1 cellular context compared by ENCODE assay signal in genomic region chr2:48205137-48205798, GRCh38.
TF ChIP-seq lines count a peak whose summit lies in the region.

No MANE protein-coding gene starts in this region.

TF ChIP-seq in GM23338, 12 proteins besides CTCF, POLR2A, EP300 and RAD21 (continued from another document):
- TF ChIP-seq, protein P1, sequence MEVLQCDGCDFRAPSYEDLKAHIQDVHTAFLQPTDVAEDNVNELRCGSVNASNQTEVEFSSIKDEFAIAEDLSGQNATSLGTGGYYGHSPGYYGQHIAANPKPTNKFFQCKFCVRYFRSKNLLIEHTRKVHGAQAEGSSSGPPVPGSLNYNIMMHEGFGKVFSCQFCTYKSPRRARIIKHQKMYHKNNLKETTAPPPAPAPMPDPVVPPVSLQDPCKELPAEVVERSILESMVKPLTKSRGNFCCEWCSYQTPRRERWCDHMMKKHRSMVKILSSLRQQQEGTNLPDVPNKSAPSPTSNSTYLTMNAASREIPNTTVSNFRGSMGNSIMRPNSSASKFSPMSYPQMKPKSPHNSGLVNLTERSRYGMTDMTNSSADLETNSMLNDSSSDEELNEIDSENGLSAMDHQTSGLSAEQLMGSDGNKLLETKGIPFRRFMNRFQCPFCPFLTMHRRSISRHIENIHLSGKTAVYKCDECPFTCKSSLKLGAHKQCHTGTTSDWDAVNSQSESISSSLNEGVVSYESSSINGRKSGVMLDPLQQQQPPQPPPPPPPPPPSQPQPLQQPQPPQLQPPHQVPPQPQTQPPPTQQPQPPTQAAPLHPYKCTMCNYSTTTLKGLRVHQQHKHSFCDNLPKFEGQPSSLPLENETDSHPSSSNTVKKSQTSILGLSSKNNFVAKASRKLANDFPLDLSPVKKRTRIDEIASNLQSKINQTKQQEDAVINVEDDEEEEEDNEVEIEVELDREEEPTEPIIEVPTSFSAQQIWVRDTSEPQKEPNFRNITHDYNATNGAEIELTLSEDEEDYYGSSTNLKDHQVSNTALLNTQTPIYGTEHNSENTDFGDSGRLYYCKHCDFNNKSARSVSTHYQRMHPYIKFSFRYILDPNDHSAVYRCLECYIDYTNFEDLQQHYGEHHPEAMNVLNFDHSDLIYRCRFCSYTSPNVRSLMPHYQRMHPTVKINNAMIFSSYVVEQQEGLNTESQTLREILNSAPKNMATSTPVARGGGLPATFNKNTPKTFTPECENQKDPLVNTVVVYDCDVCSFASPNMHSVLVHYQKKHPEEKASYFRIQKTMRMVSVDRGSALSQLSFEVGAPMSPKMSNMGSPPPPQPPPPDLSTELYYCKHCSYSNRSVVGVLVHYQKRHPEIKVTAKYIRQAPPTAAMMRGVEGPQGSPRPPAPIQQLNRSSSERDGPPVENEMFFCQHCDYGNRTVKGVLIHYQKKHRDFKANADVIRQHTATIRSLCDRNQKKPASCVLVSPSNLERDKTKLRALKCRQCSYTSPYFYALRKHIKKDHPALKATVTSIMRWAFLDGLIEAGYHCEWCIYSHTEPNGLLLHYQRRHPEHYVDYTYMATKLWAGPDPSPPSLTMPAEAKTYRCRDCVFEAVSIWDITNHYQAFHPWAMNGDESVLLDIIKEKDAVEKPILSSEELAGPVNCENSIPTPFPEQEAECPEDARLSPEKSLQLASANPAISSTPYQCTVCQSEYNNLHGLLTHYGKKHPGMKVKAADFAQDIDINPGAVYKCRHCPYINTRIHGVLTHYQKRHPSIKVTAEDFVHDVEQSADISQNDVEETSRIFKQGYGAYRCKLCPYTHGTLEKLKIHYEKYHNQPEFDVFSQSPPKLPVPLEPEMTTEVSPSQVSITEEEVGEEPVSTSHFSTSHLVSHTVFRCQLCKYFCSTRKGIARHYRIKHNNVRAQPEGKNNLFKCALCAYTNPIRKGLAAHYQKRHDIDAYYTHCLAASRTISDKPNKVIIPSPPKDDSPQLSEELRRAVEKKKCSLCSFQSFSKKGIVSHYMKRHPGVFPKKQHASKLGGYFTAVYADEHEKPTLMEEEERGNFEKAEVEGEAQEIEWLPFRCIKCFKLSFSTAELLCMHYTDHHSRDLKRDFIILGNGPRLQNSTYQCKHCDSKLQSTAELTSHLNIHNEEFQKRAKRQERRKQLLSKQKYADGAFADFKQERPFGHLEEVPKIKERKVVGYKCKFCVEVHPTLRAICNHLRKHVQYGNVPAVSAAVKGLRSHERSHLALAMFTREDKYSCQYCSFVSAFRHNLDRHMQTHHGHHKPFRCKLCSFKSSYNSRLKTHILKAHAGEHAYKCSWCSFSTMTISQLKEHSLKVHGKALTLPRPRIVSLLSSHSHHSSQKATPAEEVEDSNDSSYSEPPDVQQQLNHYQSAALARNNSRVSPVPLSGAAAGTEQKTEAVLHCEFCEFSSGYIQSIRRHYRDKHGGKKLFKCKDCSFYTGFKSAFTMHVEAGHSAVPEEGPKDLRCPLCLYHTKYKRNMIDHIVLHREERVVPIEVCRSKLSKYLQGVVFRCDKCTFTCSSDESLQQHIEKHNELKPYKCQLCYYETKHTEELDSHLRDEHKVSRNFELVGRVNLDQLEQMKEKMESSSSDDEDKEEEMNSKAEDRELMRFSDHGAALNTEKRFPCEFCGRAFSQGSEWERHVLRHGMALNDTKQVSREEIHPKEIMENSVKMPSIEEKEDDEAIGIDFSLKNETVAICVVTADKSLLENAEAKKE (CRISPR knock-in tag; IDR thresholded peaks at IDR 0.05): no peak
- TF ChIP-seq EZH2 (IDR thresholded peaks at IDR 0.05; ENCODE audit: low read depth, unreplicated experiment): no peak
- no peak for TF ChIP-seq ETS1 (IDR thresholded peaks at IDR 0.05)
- TF ChIP-seq CREB1 (CRISPR knock-in tag; IDR thresholded peaks at IDR 0.05; ENCODE audit: low read depth): no peak
- no peak for TF ChIP-seq STAT1 (IDR thresholded peaks at IDR 0.05; ENCODE audit: unreplicated experiment)
- no peak for TF ChIP-seq POLR2AphosphoS5 (IDR thresholded peaks at IDR 0.05; ENCODE audit: low read depth)
- TF ChIP-seq NANOG (IDR thresholded peaks at IDR 0.05; ENCODE audit: borderline replicate concordance): no peak
- no peak for TF ChIP-seq EZH2phosphoT487 (IDR thresholded peaks at IDR 0.05; ENCODE audit: unreplicated experiment)
